Comparison of ENCODE assay signal across 1 cellular context in genomic region chr1:56644941-56645662, GRCh38.
TF ChIP-seq lines count a peak whose summit lies in the region.

Gene PRKAA2, plus strand, starts transcription at chr1:56645314. Its CDS starts 74 bp downstream, at chr1:56645388.

TF ChIP-seq in HepG2, 621 proteins besides CTCF, POLR2A, EP300 and RAD21 (continued from another document and continues in another):
- no peak for TF ChIP-seq ZNF276 (CRISPR knock-in tag; IDR thresholded peaks at IDR 0.05; ENCODE audit: low read depth)
- peak; percentile 63; the same call in 1 of the 2 replicates for TF ChIP-seq ZNF776 (CRISPR knock-in tag; IDR thresholded peaks at IDR 0.05)
- no peak for TF ChIP-seq ZNF780A (CRISPR knock-in tag; IDR thresholded peaks at IDR 0.05)
- no peak for TF ChIP-seq FIP1L1 (IDR thresholded peaks at IDR 0.05; ENCODE audit: borderline replicate concordance, insufficient read depth, low read depth, low read length)
- TF ChIP-seq ZNF121 (CRISPR knock-in tag; IDR thresholded peaks at IDR 0.05) = no peak
- 0 out of 2 replicates have a peak, but pooled peaks have one; percentile 40 for TF ChIP-seq NKX3-1 (CRISPR knock-in tag; IDR thresholded peaks at IDR 0.05)
- TF ChIP-seq ATF7-NPFF (CRISPR knock-in tag; IDR thresholded peaks at IDR 0.05; ENCODE audit: low read depth) = peak; percentile 24; the same call in 1 of the 2 replicates
- no peak for TF ChIP-seq ZNF124 (CRISPR knock-in tag; IDR thresholded peaks at IDR 0.05)
- no peak for TF ChIP-seq ZNF138 (CRISPR knock-in tag; IDR thresholded peaks at IDR 0.05; ENCODE audit: low read depth)
- TF ChIP-seq ZNF18 (CRISPR knock-in tag; IDR thresholded peaks at IDR 0.05; ENCODE audit: insufficient replicate concordance) = no peak
- TF ChIP-seq DNMT3B (CRISPR knock-in tag; conservative IDR thresholded peaks at IDR 0.05) = no peak
- peak; percentile 57; the same call in 1 of the 2 replicates for TF ChIP-seq ZNF280B (CRISPR knock-in tag; IDR thresholded peaks at IDR 0.05; ENCODE audit: borderline replicate concordance)
- TF ChIP-seq ZNF577 (CRISPR knock-in tag; IDR thresholded peaks at IDR 0.05; ENCODE audit: borderline replicate concordance, low read depth) = no peak
- no peak for TF ChIP-seq PPARG (CRISPR knock-in tag; conservative IDR thresholded peaks at IDR 0.05)
- TF ChIP-seq MYC (CRISPR knock-in tag; IDR thresholded peaks at IDR 0.05; ENCODE audit: borderline replicate concordance) = peak; percentile 28; the same call in 1 of the 2 replicates
- no peak for TF ChIP-seq SOX5 (CRISPR knock-in tag; IDR thresholded peaks at IDR 0.05; ENCODE audit: borderline replicate concordance)
- TF ChIP-seq PITX1 (CRISPR knock-in tag; IDR thresholded peaks at IDR 0.05) = no peak
- no peak for TF ChIP-seq ZNF281 (CRISPR knock-in tag; IDR thresholded peaks at IDR 0.05; ENCODE audit: borderline replicate concordance)
- no peak for TF ChIP-seq KAT2B (IDR thresholded peaks at IDR 0.05; ENCODE audit: borderline replicate concordance, low read depth, low read length)
- no peak for TF ChIP-seq CHD2 (IDR thresholded peaks at IDR 0.05; ENCODE audit: low read depth, low read length)
- 0 out of 2 replicates have a peak, but pooled peaks have one; percentile 14 for TF ChIP-seq ZNF580 (CRISPR knock-in tag; IDR thresholded peaks at IDR 0.05; ENCODE audit: borderline replicate concordance, low read depth)
- TF ChIP-seq CREB3 (CRISPR knock-in tag; IDR thresholded peaks at IDR 0.05) = no peak
- TF ChIP-seq NFKBIZ (CRISPR knock-in tag; IDR thresholded peaks at IDR 0.05) = no peak
- TF ChIP-seq ZNF572 (CRISPR knock-in tag; IDR thresholded peaks at IDR 0.05) = no peak
- TF ChIP-seq IKZF4 (CRISPR knock-in tag; IDR thresholded peaks at IDR 0.05; ENCODE audit: borderline replicate concordance, low read depth, not compliant biosample characterization) = no peak
- TF ChIP-seq SKIL (CRISPR knock-in tag; IDR thresholded peaks at IDR 0.05; ENCODE audit: borderline replicate concordance) = no peak
- no peak for TF ChIP-seq RBM22 (optimal IDR thresholded peaks at IDR 0.05; ENCODE audit: low read length)
- TF ChIP-seq ZNF652 (CRISPR knock-in tag; IDR thresholded peaks at IDR 0.05; ENCODE audit: borderline replicate concordance, low read depth) = no peak
- no peak for TF ChIP-seq ELF4 (CRISPR knock-in tag; IDR thresholded peaks at IDR 0.05; ENCODE audit: borderline replicate concordance)
- TF ChIP-seq KDM2A (CRISPR knock-in tag; IDR thresholded peaks at IDR 0.05; ENCODE audit: borderline replicate concordance, low read depth) = peak; percentile 40; the same call in 1 of the 2 replicates
- 0 out of 2 replicates have a peak, but pooled peaks have one; percentile 28 for TF ChIP-seq CSRNP1 (CRISPR knock-in tag; IDR thresholded peaks at IDR 0.05)
- no peak for TF ChIP-seq REXO4 (CRISPR knock-in tag; IDR thresholded peaks at IDR 0.05; ENCODE audit: borderline replicate concordance)
- no peak for TF ChIP-seq HIVEP1 (CRISPR knock-in tag; IDR thresholded peaks at IDR 0.05)
- no peak for TF ChIP-seq HHEX (CRISPR knock-in tag; IDR thresholded peaks at IDR 0.05)
- TF ChIP-seq USF2 (IDR thresholded peaks at IDR 0.05; ENCODE audit: low read depth, low read length) = no peak
- no peak for TF ChIP-seq USF2 (CRISPR knock-in tag; IDR thresholded peaks at IDR 0.05; ENCODE audit: borderline replicate concordance)
- no peak for TF ChIP-seq SRSF9 (IDR thresholded peaks at IDR 0.05; ENCODE audit: borderline replicate concordance, insufficient read depth, low read depth, low read length, poor library complexity, severe bottlenecking)
- TF ChIP-seq ZNF382 (CRISPR knock-in tag; IDR thresholded peaks at IDR 0.05; ENCODE audit: borderline replicate concordance) = no peak
- TF ChIP-seq FOXP1 (IDR thresholded peaks at IDR 0.05) = no peak
- no peak for TF ChIP-seq FOXP1 (CRISPR knock-in tag; IDR thresholded peaks at IDR 0.05)
- TF ChIP-seq ZNF160 (CRISPR knock-in tag; IDR thresholded peaks at IDR 0.05) = no peak
- TF ChIP-seq ZC3H4 (CRISPR knock-in tag; IDR thresholded peaks at IDR 0.05; ENCODE audit: borderline replicate concordance) = no peak
- TF ChIP-seq GATAD2A (CRISPR knock-in tag; IDR thresholded peaks at IDR 0.05) = no peak; the same call in 1 of the 2 replicates
- TF ChIP-seq NR2F2 (IDR thresholded peaks at IDR 0.05; ENCODE audit: borderline replicate concordance, low read depth) = no peak
- no peak for TF ChIP-seq ZNF430 (CRISPR knock-in tag; IDR thresholded peaks at IDR 0.05)
